Comparison of ENCODE assay signal across 1 cellular context in the genomic region with DNA sequence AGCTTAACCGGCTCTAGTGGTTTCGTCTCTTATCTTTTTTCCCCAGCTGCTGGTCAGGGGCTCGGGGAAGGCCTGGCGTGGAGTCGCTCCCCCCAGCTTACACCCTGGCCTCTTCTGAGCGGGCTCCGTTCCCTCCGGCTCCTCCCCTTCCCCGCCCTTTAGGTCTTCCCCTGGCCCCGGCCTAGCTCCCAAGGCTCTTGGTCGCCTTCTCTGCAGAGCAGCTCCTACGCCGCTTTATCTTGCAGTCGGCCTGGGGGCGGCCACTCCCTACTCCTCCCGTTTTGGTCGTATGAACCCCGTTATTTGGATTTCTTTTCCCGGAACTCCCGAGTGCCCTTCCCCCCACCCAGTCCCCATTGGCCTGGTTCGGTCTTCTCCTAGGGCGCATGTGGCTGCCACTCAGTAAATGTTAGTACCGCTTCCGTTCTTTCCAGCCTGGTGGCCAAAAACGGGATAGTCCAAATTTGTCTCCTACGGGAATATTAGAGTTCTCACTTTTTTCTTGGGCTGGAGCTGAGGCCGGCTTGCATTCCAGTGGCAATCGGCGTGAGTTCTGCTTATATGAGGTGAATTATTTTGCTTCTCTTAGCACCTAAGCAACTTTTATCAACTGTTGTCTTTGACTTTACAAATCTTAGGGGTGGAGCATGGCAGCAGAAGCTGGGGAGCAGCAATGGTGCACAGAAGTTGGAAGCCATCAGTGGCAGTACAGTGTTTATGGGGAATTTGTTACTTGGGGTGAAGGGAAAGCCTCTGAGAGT.
TF ChIP-seq lines count a peak whose summit lies in the region.

No MANE protein-coding gene starts in this region.

TF ChIP-seq in HEK293, 187 proteins besides CTCF, POLR2A, EP300 and RAD21 (continued from another document):
- TF ChIP-seq, protein P1, sequence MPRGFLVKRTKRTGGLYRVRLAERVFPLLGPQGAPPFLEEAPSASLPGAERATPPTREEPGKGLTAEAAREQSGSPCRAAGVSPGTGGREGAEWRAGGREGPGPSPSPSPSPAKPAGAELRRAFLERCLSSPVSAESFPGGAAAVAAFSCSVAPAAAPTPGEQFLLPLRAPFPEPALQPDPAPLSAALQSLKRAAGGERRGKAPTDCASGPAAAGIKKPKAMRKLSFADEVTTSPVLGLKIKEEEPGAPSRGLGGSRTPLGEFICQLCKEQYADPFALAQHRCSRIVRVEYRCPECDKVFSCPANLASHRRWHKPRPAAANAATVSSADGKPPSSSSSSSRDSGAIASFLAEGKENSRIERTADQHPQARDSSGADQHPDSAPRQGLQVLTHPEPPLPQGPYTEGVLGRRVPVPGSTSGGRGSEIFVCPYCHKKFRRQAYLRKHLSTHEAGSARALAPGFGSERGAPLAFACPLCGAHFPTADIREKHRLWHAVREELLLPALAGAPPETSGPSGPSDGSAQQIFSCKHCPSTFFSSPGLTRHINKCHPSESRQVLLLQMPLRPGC (tag by site-specific recombination; IDR thresholded peaks at IDR 0.05): no peak
- peak; percentile 71; the same call in 1 of the 2 replicates for TF ChIP-seq ZSCAN30 (tag by site-specific recombination; IDR thresholded peaks at IDR 0.05)
- peak; percentile 13; the same call in 1 of the 2 replicates for TF ChIP-seq SCRT2 (tag by site-specific recombination; IDR thresholded peaks at IDR 0.05)
- TF ChIP-seq, protein P2, sequence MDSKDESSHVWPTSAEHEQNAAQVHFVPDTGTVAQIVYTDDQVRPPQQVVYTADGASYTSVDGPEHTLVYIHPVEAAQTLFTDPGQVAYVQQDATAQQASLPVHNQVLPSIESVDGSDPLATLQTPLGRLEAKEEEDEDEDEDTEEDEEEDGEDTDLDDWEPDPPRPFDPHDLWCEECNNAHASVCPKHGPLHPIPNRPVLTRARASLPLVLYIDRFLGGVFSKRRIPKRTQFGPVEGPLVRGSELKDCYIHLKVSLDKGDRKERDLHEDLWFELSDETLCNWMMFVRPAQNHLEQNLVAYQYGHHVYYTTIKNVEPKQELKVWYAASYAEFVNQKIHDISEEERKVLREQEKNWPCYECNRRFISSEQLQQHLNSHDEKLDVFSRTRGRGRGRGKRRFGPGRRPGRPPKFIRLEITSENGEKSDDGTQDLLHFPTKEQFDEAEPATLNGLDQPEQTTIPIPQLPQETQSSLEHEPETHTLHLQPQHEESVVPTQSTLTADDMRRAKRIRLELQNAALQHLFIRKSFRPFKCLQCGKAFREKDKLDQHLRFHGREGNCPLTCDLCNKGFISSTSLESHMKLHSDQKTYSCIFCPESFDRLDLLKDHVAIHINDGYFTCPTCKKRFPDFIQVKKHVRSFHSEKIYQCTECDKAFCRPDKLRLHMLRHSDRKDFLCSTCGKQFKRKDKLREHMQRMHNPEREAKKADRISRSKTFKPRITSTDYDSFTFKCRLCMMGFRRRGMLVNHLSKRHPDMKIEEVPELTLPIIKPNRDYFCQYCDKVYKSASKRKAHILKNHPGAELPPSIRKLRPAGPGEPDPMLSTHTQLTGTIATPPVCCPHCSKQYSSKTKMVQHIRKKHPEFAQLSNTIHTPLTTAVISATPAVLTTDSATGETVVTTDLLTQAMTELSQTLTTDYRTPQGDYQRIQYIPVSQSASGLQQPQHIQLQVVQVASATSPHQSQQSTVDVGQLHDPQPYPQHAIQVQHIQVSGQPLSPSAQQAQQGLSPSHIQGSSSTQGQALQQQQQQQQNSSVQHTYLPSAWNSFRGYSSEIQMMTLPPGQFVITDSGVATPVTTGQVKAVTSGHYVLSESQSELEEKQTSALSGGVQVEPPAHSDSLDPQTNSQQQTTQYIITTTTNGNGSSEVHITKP (tag by site-specific recombination; IDR thresholded peaks at IDR 0.05): peak; percentile 5
